Comparison of ENCODE assay signal across 22 cellular contexts in genomic region chr16:88345031-88345942, GRCh38.
"Had no signal": no experiment of that assay in that cellular context is flagged by ENCODE, and none has a peak within 500 bp of the region (broad histone marks: within the 10 kb centered on the region; RNA-seq: fewer than 3 reads in every experiment).

No MANE protein-coding gene starts in this region.

- H3K9me3 Mint-ChIP-seq: activated CD8-positive, alpha-beta T cell treated with anti-CD3 and anti-CD28 coated beads for 36 hours; activated naive CD8-positive, alpha-beta T cell treated with anti-CD3 and anti-CD28 coated beads, Interleukin-2, amount 50 U/mL, for 24 hours; activated T-helper 1 cell treated with anti-CD3 and anti-CD28 coated beads, Interleukin-12 subunit alpha, Interleukin-12 subunit beta, Interleukin-2, Interleukin-4 antibody, amounts not matched to agents 30 ng/mL and 10 ng/mL and 1 ng/mL, durations not matched to agents 14 hours and 24 hours and 36 hours; immature natural killer cell; neural crest cell had no signal

- H3K4me1 ChIP-seq: upper lobe of left lung had no signal

- H3K4me1 Mint-ChIP-seq: brain, neural crest cell had no signal

- H3K4me3 ChIP-seq: upper lobe of left lung had no signal

- H3K36me3 ChIP-seq: upper lobe of left lung had no signal

- H3K27ac ChIP-seq: upper lobe of left lung had no signal

- DNase-seq: activated CD4-positive, alpha-beta T cell treated with anti-CD3 and anti-CD28 coated beads, Interleukin-2, amount 10 ng/mL, durations not matched to agents 7 days and 5 days; activated CD4-positive, CD25-positive, alpha-beta regulatory T cell treated with anti-CD3 and anti-CD28 coated beads, Interleukin-2, amount 50 U/mL, for 72 hours; activated CD8-positive, alpha-beta T cell treated with anti-CD3 and anti-CD28 coated beads for 36 hours; activated gamma-delta T cell; activated naive CD4-positive, alpha-beta T cell treated with anti-CD3 and anti-CD28 coated beads, Interleukin-2, amount 50 U/mL, for 16 hours; activated naive CD8-positive, alpha-beta T cell treated with anti-CD3 and anti-CD28 coated beads, Interleukin-2, amount 50 U/mL, for 24 hours; caudate nucleus; dermis blood vessel endothelial cell; effector CD8-positive, alpha-beta T cell; erythroblast; foreskin fibroblast; immature natural killer cell; kidney glomerular epithelial cell; mesendoderm; naive B cell; stimulated activated CD4-positive, alpha-beta T cell treated with anti-CD3 and anti-CD28 coated beads, Interleukin-4, amount 100 ng/mL, for 24 hours; stimulated activated naive CD4-positive, alpha-beta T cell treated with Interleukin-2 at 50 U/mL for 16 hours; T1000 had no signal

- H3K27ac Mint-ChIP-seq: activated CD4-positive, alpha-beta T cell treated with anti-CD3 and anti-CD28 coated beads, Interleukin-2, amount 10 ng/mL, durations not matched to agents 7 days and 5 days; activated CD8-positive, alpha-beta T cell treated with anti-CD3 and anti-CD28 coated beads for 36 hours; activated naive CD8-positive, alpha-beta T cell treated with anti-CD3 and anti-CD28 coated beads, Interleukin-2, amount 50 U/mL, for 24 hours; activated T-helper 1 cell treated with anti-CD3 and anti-CD28 coated beads, Interleukin-12 subunit alpha, Interleukin-12 subunit beta, Interleukin-2, Interleukin-4 antibody, amounts not matched to agents 30 ng/mL and 10 ng/mL and 1 ng/mL, durations not matched to agents 14 hours and 24 hours and 36 hours; brain; immature natural killer cell; naive B cell had no signal

- H3K27me3 Mint-ChIP-seq: activated CD4-positive, alpha-beta T cell treated with anti-CD3 and anti-CD28 coated beads, Interleukin-2, amount 10 ng/mL, durations not matched to agents 7 days and 5 days; activated CD8-positive, alpha-beta T cell treated with anti-CD3 and anti-CD28 coated beads for 36 hours; activated naive CD8-positive, alpha-beta T cell treated with anti-CD3 and anti-CD28 coated beads, Interleukin-2, amount 50 U/mL, for 24 hours; brain had no signal

- ATAC-seq: activated CD8-positive, alpha-beta T cell treated with anti-CD3 and anti-CD28 coated beads for 36 hours; activated naive CD8-positive, alpha-beta T cell treated with anti-CD3 and anti-CD28 coated beads, Interleukin-2, amount 50 U/mL, for 24 hours had no signal

- H3K27me3 ChIP-seq: upper lobe of left lung had no signal

- H3K4me3 Mint-ChIP-seq: activated CD4-positive, alpha-beta T cell treated with anti-CD3 and anti-CD28 coated beads, Interleukin-2, amount 10 ng/mL, durations not matched to agents 7 days and 5 days; activated CD8-positive, alpha-beta T cell treated with anti-CD3 and anti-CD28 coated beads for 36 hours; activated naive CD8-positive, alpha-beta T cell treated with anti-CD3 and anti-CD28 coated beads, Interleukin-2, amount 50 U/mL, for 24 hours; activated T-helper 1 cell treated with anti-CD3 and anti-CD28 coated beads, Interleukin-12 subunit alpha, Interleukin-12 subunit beta, Interleukin-2, Interleukin-4 antibody, amounts not matched to agents 30 ng/mL and 10 ng/mL and 1 ng/mL, durations not matched to agents 14 hours and 24 hours and 36 hours; brain; immature natural killer cell; neural crest cell had no signal

- H3K36me3 Mint-ChIP-seq: brain, immature natural killer cell had no signal
